16 cellular contexts compared by ENCODE assay signal in genomic region chr12:3054993-3055711, GRCh38. TPM values are rescaled to one million over a fixed set of nuclear protein-coding genes. Genes with fewer than 3 reads are reported as not detected.
DNase-seq lines count a peak whose midpoint lies in the region; ATAC-seq and TF ChIP-seq lines count a peak whose summit lies in the region.
"Had no signal": no experiment of that assay in that cellular context is flagged by ENCODE, and none has a peak within 500 bp of the region (broad histone marks: within the 10 kb centered on the region; RNA-seq: fewer than 3 reads in every experiment).

No MANE protein-coding gene starts in this region.

- peak overlapping the region in 3 of 4 donors; percentile 37 to 70 (median 49) for H3K27ac ChIP-seq in tibial nerve
- H3K27ac ChIP-seq: BLaER1 treated with 17β-estradiol and CSF1 and Interleukin-3, amounts not matched to agents 10 nM and 100 nM had no signal

- TF ChIP-seq EP300 in tibial nerve (IDR thresholded peaks at IDR 0.05): peak in 1 of 2 donors; percentile 25

- H3K4me3 ChIP-seq in tibial nerve: no peak overlapping the region
- H3K4me3 ChIP-seq: BLaER1 treated with 17β-estradiol and CSF1 and Interleukin-3, amounts not matched to agents 10 nM and 100 nM; ovary had no signal

- ATAC-seq in HG03378 (IDR thresholded peaks at IDR 0.05; ENCODE audit: unreplicated experiment): no peak
- ATAC-seq: effector memory CD8-positive, alpha-beta T cell had no signal

- in situ Hi-C loops in SK-MEL-5 (cut with HindIII; ENCODE audit: low pct_unique_long_range_greater_than_20kb, low sequenced_read_pairs): no loop called here

- no peak for TF ChIP-seq CTCF in tibial nerve (IDR thresholded peaks at IDR 0.05)

- 53 to 59% methylated on average over 12 of the region's 12 CpGs for WGBS in tibial nerve, 2 donors

- no peaks in the 10 kb centered on the region for H3K36me3 ChIP-seq in tibial nerve
- H3K36me3 ChIP-seq: BLaER1 treated with 17β-estradiol and CSF1 and Interleukin-3, amounts not matched to agents 10 nM and 100 nM; ovary had no signal

- no peaks in the 10 kb centered on the region for H3K27me3 ChIP-seq in tibial nerve
- H3K27me3 ChIP-seq: BLaER1 treated with 17β-estradiol and CSF1 and Interleukin-3, amounts not matched to agents 10 nM and 100 nM; ovary had no signal

- DNase-seq in SK-MEL-5 (ENCODE audit: low read depth, low spot score) (peak; percentile 67), epidermal melanocyte (ENCODE audit: insufficient read length, low spot score) (peak; percentile 92), mucosa of gallbladder (ENCODE audit: low spot score) (peak; percentile 28), tibial nerve (ENCODE audit: low spot score in 2 of 2) (peak in 1 of 2 donors; percentile 46), NCI-H2196 (lab: John Stamatoyannopoulos, UW; ENCODE audit: unreplicated experiment) (no peak)
- no peak for DNase-seq in activated CD4-positive, alpha-beta T cell treated with anti-CD3 and anti-CD28 coated beads, Interleukin-2, amount 50 U/mL, for 1 hour
- DNase-seq: activated CD4-positive, alpha-beta T cell treated with anti-CD3 and anti-CD28 coated beads for 1 hour; activated CD8-positive, alpha-beta memory T cell treated with anti-CD3 and anti-CD28 coated beads, Interleukin-2, amount 50 U/mL, for 48 hours; activated naive CD4-positive, alpha-beta T cell treated with anti-CD3 and anti-CD28 coated beads for 36 hours; effector memory CD8-positive, alpha-beta T cell; KBM-7; NCI-H1048; RPMI8226 had no signal

- no peaks in the 10 kb centered on the region for H3K9me3 ChIP-seq in tibial nerve
- H3K9me3 ChIP-seq: BLaER1 treated with 17β-estradiol and CSF1 and Interleukin-3, amounts not matched to agents 10 nM and 100 nM; ovary had no signal

- H3K4me1 ChIP-seq in tibial nerve: peaks cover 0 to 6% (median 0%) of the 10 kb centered on the region in 4 donors

- no peak for TF ChIP-seq POLR2A in tibial nerve (IDR thresholded peaks at IDR 0.05)

RNA-seq across cellular contexts. Expression of gene TSPAN9, which starts 22.0 kb away (rescaled TPM):
- total RNA-seq in SK-MEL-5 (2014; rRNA removed; shearing (Covaris generic)): 14.2 and 19.3 TPM in 2 replicates
- 22.6 and 27.5 TPM in 2 replicates for polyA plus RNA-seq in SK-MEL-5 (2015; cell fraction: cytosol; rRNA removed)
- 21.7 and 26.8 TPM in 2 replicates for polyA plus RNA-seq in SK-MEL-5 (2015; cell fraction: nucleus; rRNA removed)
- 38.7 TPM for total RNA-seq in mucosa of gallbladder
- total RNA-seq in tibial nerve: 10 to 100 TPM; 15.7 to 32.6 (median 26.2) TPM

Comparison
In these comparisons a context has a peak if more than half of its experiments do, and no peak if none do; other contexts are left out.
1. DNase-seq: peak in SK-MEL-5 (single experiment), epidermal melanocyte (single experiment) and mucosa of gallbladder (single experiment); none in NCI-H2196 (single experiment) and activated CD4-positive, alpha-beta T cell treated with anti-CD3 and anti-CD28 coated beads, Interleukin-2, amount 50 U/mL, for 1 hour (single experiment).